Comparison of ENCODE assay signal across 9 cellular contexts in the genomic region with DNA sequence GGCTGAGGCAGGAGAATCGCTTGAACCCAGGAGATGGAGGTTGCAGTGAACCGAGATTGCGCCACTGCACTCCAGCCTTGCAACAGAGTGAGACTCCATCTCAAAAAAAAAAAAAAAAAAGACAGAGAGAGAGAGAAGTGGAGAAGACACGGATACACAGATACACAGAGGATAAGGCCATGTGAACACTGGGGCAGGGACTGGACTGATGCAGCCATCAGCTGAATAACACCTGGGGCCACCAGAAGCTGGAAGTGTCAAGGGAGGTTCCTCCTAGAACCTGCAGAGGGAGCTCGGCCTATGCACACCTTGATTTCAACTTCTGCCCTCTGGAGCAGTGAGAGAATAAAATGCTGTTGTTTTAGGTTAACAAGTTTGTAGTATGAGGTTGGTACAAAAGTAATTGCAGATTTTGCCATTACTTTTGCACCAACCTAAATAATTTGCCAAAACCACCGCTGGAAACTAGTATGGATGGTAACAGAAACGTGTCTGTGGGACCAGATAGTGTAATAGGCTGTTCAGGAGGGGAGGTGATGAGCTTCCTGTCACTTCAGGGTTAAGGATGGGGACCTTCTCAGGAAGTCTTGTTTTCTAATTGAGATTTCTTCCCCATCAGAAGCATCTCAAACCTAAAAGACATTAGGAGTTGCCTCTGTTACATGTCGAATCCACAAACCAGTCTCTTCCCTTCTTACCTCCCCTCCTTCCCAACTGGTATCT. TPM values are rescaled to one million over a fixed set of nuclear protein-coding genes. Genes with fewer than 3 reads are reported as not detected.
A peak's percentile ranks its signal among the peaks of the same experiment; 100 is the strongest.
DNase-seq lines count a peak whose midpoint lies in the region; ATAC-seq and TF ChIP-seq lines count a peak whose summit lies in the region.
"Had no signal": no experiment of that assay in that cellular context is flagged by ENCODE, and none has a peak within 500 bp of the region (broad histone marks: within the 10 kb centered on the region; RNA-seq: fewer than 3 reads in every experiment).

No MANE protein-coding gene starts in this region.

- intact Hi-C loops in activated CD8-positive, alpha-beta T cell treated with anti-CD3 and anti-CD28 coated beads for 36 hours (cut with micrococcal nuclease): loop anchor here (2.0 kb wide), 1 partner anchor 80 kb away; no protein-coding TSS in a partner anchor
- intact Hi-C loops in dorsolateral prefrontal cortex (cut with DNase I): no loop called here

- peaks cover 2% of the 10 kb centered on the region for H3K9me3 Mint-ChIP-seq in activated CD8-positive, alpha-beta T cell treated with anti-CD3 and anti-CD28 coated beads for 36 hours

- WGBS in iPS DF 6.9 (ENCODE audit: insufficient coverage, insufficient read length): no CpG with 5 or more reads among the region's 8 CpGs

- no peak overlapping the region for H3K27ac Mint-ChIP-seq in activated CD8-positive, alpha-beta T cell treated with anti-CD3 and anti-CD28 coated beads for 36 hours
- H3K27ac Mint-ChIP-seq: T-cell had no signal

- ATAC-seq in activated CD8-positive, alpha-beta T cell treated with anti-CD3 and anti-CD28 coated beads for 36 hours: peak; percentile 68
- ATAC-seq in HG03139 (IDR thresholded peaks at IDR 0.05; ENCODE audit: unreplicated experiment) (no peak), HG03571 (IDR thresholded peaks at IDR 0.05; ENCODE audit: unreplicated experiment) (no peak), GM19023 (IDR thresholded peaks at IDR 0.05; ENCODE audit: unreplicated experiment) (no peak)
- ATAC-seq: T-cell had no signal

- TF ChIP-seq CTCF in GM10248 (IDR thresholded peaks at IDR 0.05; ENCODE audit: control extremely low read depth, extremely low read depth, low read depth, missing control alignments) (peak; percentile 34), NB4 (IDR thresholded peaks at IDR 0.05; ENCODE audit: low read depth, low read length) (peak; percentile 57), dorsolateral prefrontal cortex (IDR thresholded peaks at IDR 0.05 in 54 of 56, conservative IDR thresholded peaks at IDR 0.05 in 2 of 56; ENCODE audit: low read depth in 1 of 56, partially characterized antibody in 56 of 56) (peak in 22 of 56 donors; percentile 7 to 37 (median 19))
- peak; percentile 47 for TF ChIP-seq CTCF in activated CD8-positive, alpha-beta T cell treated with anti-CD3 and anti-CD28 coated beads for 36 hours (IDR thresholded peaks at IDR 0.05)

- no peaks in the 10 kb centered on the region for H3K4me1 ChIP-seq in iPS DF 6.9 (ENCODE audit: control insufficient read depth, insufficient read depth, low read length)

- no peaks in the 10 kb centered on the region for H3K4me1 Mint-ChIP-seq in activated CD8-positive, alpha-beta T cell treated with anti-CD3 and anti-CD28 coated beads for 36 hours (ENCODE audit: low read depth)
- H3K4me1 Mint-ChIP-seq: T-cell had no signal

- no peaks in the 10 kb centered on the region for H3K27me3 Mint-ChIP-seq in activated CD8-positive, alpha-beta T cell treated with anti-CD3 and anti-CD28 coated beads for 36 hours

- H3K4me3 ChIP-seq in NB4 (ENCODE audit: low read depth, low read length): no peak overlapping the region
- no peak overlapping the region for H3K4me3 ChIP-seq in iPS DF 6.9 (ENCODE audit: low read length)
- H3K4me3 ChIP-seq in dorsolateral prefrontal cortex: no peak overlapping the region

- no peaks in the 10 kb centered on the region for H3K36me3 ChIP-seq in iPS DF 6.9 (ENCODE audit: control insufficient read depth, insufficient read depth, low read length)

- no peaks in the 10 kb centered on the region for H3K36me3 Mint-ChIP-seq in activated CD8-positive, alpha-beta T cell treated with anti-CD3 and anti-CD28 coated beads for 36 hours (ENCODE audit: low read depth)
- H3K36me3 Mint-ChIP-seq: T-cell had no signal

- H3K27ac ChIP-seq in iPS DF 6.9 (ENCODE audit: low read length) (no peak overlapping the region), dorsolateral prefrontal cortex (no peak overlapping the region)

- no peak overlapping the region for H3K4me3 Mint-ChIP-seq in activated CD8-positive, alpha-beta T cell treated with anti-CD3 and anti-CD28 coated beads for 36 hours
- H3K4me3 Mint-ChIP-seq: T-cell had no signal

- CTCF ChIA-PET in GM10248 (lab: Yijun Ruan, JAX): interaction anchor here (0.9 to 2.2 kb wide), 8 partner anchors 9 to 226 kb away, joined by 3 to 12 read pairs (median 4); no protein-coding TSS in a partner anchor
- CTCF ChIA-PET in activated CD8-positive, alpha-beta T cell treated with anti-CD3 and anti-CD28 coated beads for 36 hours (lab: Charles Lee): interaction anchor here (0.8 to 4.0 kb wide), 9 partner anchors 12 to 90 kb away, joined by 3 to 28 read pairs (median 3); no protein-coding TSS in a partner anchor

- TF ChIP-seq POLR2A in NB4 (IDR thresholded peaks at IDR 0.05; ENCODE audit: extremely low read depth, insufficient read length): no peak

- H3K9me3 ChIP-seq in iPS DF 6.9 (ENCODE audit: control insufficient read depth, insufficient read depth, low read length): no peaks in the 10 kb centered on the region

- no peaks in the 10 kb centered on the region for H3K27me3 ChIP-seq in iPS DF 6.9 (ENCODE audit: control insufficient read depth, insufficient read depth, low read length)
- H3K27me3 ChIP-seq in dorsolateral prefrontal cortex: peaks cover 0 to 4% (median 0%) of the 10 kb centered on the region in 45 donors

- POLR2A ChIA-PET in GM10248 (lab: Yijun Ruan, JAX): no interaction called here
- POLR2A ChIA-PET in activated CD8-positive, alpha-beta T cell treated with anti-CD3 and anti-CD28 coated beads for 36 hours (lab: Charles Lee): no interaction called here

- no peak for DNase-seq in GM10248 (ENCODE audit: extremely low spot score)
- peak; percentile 43 for DNase-seq in NB4 (ENCODE audit: low read depth)
- peak; percentile 54 for DNase-seq in activated CD8-positive, alpha-beta T cell treated with anti-CD3 and anti-CD28 coated beads for 36 hours
- DNase-seq in iPS DF 6.9 (ENCODE audit: low read depth, low spot score): peak; percentile 25
- DNase-seq in dorsolateral prefrontal cortex: no peak

RNA-seq across cellular contexts. Expression of a gene that starts 36.4 kb away (rescaled TPM):
- total RNA-seq in activated CD8-positive, alpha-beta T cell treated with anti-CD3 and anti-CD28 coated beads for 36 hours: not detected
- not detected for total RNA-seq in dorsolateral prefrontal cortex
- total RNA-seq: T-cell had no signal

RNA-seq across cellular contexts. Expression of a gene that starts 47.5 kb away (rescaled TPM):
- not detected for total RNA-seq in activated CD8-positive, alpha-beta T cell treated with anti-CD3 and anti-CD28 coated beads for 36 hours
- total RNA-seq in dorsolateral prefrontal cortex: under 1 TPM in 1 of 120 experiments, not detected in 119; 0.26 TPM
- total RNA-seq: T-cell had no signal

Comparison
In these comparisons a context has a peak if more than half of its experiments do, and no peak if none do; other contexts are left out.
1. DNase-seq: peak in NB4 (single experiment), activated CD8-positive, alpha-beta T cell treated with anti-CD3 and anti-CD28 coated beads for 36 hours (single experiment) and iPS DF 6.9 (single experiment); none in GM10248 (single experiment) and dorsolateral prefrontal cortex (0 of 10).